Comparison of ENCODE assay signal across 1 cellular context in the genomic region with DNA sequence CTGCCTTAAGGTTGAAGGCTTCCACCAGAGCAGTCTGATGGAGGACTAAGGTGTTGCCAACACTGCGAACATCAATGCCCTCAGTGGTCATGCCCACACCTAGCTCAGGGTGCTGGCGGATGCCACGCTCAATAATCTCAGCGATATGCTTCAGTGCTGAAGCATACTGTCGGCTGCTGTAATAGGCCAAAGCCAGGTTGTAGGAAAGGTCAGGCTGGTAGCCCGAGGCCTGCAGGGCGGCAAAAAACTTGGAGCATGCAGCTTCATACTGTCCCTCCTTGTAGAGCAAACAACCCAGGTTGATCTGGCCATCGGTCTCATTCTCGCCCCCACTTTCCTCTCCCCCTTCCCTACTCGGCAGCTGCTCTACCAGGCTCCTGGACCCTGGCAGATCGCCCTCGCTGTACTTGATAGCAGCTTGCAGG.
TF ChIP-seq lines count a peak whose summit lies in the region.

No MANE protein-coding gene starts in this region.

TF ChIP-seq in IMR-90, 13 proteins besides CTCF, POLR2A, EP300 and RAD21:
- TF ChIP-seq RCOR1 (IDR thresholded peaks at IDR 0.05; ENCODE audit: insufficient replicate concordance, low read length): no peak
- TF ChIP-seq FOS (IDR thresholded peaks at IDR 0.05; ENCODE audit: low read depth, low read length): no peak
- no peak for TF ChIP-seq CEBPB (IDR thresholded peaks at IDR 0.05; ENCODE audit: low read depth, low read length)
- no peak for TF ChIP-seq MXI1 (IDR thresholded peaks at IDR 0.05; ENCODE audit: borderline replicate concordance, low read depth, low read length)
- no peak for TF ChIP-seq BHLHE40 (IDR thresholded peaks at IDR 0.05; ENCODE audit: low read depth, low read length)
- no peak for TF ChIP-seq CHD1 (IDR thresholded peaks at IDR 0.05; ENCODE audit: low read depth, low read length)
- TF ChIP-seq, protein P1, sequence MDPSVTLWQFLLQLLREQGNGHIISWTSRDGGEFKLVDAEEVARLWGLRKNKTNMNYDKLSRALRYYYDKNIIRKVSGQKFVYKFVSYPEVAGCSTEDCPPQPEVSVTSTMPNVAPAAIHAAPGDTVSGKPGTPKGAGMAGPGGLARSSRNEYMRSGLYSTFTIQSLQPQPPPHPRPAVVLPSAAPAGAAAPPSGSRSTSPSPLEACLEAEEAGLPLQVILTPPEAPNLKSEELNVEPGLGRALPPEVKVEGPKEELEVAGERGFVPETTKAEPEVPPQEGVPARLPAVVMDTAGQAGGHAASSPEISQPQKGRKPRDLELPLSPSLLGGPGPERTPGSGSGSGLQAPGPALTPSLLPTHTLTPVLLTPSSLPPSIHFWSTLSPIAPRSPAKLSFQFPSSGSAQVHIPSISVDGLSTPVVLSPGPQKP (IDR thresholded peaks at IDR 0.05; ENCODE audit: borderline replicate concordance, low read depth, low read length): no peak
- TF ChIP-seq RFX5 (IDR thresholded peaks at IDR 0.05; ENCODE audit: low read depth, low read length): no peak
